In the genomic region with DNA sequence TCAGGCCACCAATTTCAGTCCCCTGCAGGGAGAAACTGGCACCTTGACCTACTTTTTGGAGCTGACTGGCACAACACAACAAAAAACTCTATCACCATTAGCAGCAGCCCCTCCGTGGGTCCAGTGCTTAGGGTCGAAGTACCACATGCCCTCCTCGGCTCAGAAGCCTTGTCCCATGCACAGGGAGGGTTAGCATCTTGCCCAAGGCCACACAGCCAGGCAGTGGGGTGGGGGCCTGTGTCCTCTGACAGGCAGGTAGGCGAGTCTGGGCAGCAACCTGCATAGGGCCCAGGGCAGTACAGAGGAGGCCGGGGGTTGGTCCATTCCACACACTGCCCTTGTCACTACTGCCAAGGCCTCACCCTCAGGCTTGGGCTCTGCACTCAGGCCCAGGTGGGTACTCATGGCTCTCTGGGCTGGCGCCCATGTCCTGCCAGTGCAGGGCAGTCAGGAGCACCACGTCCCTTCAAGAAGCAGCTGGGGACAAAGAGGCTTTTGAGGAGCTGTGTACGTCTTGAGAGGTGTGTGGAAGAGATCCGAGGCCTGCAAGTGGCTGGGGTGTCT, we compare ENCODE assay signal across 13 cellular contexts. TPM values are rescaled to one million over a fixed set of nuclear protein-coding genes. Genes with fewer than 3 reads are reported as not detected.
DNase-seq lines count a peak whose midpoint lies in the region; ATAC-seq and TF ChIP-seq lines count a peak whose summit lies in the region.
"Had no signal": no experiment of that assay in that cellular context is flagged by ENCODE, and none has a peak within 500 bp of the region (broad histone marks: within the 10 kb centered on the region; RNA-seq: fewer than 3 reads in every experiment).

No MANE protein-coding gene starts in this region.

- H3K4me3 ChIP-seq in heart right ventricle: no peak overlapping the region
- no peak overlapping the region for H3K4me3 ChIP-seq in sigmoid colon
- H3K4me3 ChIP-seq: hepatocyte had no signal

- H3K4me1 Mint-ChIP-seq in activated T-cell treated with anti-CD3 and anti-CD28 coated beads, Interleukin-2, amount 50 U/mL, for 72 hours (ENCODE audit: low read depth): no peaks in the 10 kb centered on the region
- H3K4me1 Mint-ChIP-seq in WTC11: peaks cover 15% of the 10 kb centered on the region

- DNase-seq in activated T-cell treated with anti-CD3 and anti-CD28 coated beads, Interleukin-2, amount 50 U/mL, for 72 hours: no peak
- no peak for DNase-seq in activated T-cell treated with anti-CD3 and anti-CD28 coated beads, Interleukin-2, amount 50 U/mL, for 1 hour
- DNase-seq in WTC11 (ENCODE audit: low spot score): no peak
- DNase-seq in heart right ventricle: no peak
- no peak for DNase-seq in sigmoid colon
- no peak for DNase-seq in erythroblast (lab: John Stamatoyannopoulos, UW)
- DNase-seq in KBM-7: no peak
- DNase-seq: activated CD4-positive, CD25-positive, alpha-beta regulatory T cell; kidney glomerular epithelial cell; NCI-H1436 treated with DMSO at 0.1 percent for 48 hours; small intestine had no signal

- ATAC-seq in activated T-cell treated with anti-CD3 and anti-CD28 coated beads, Interleukin-2, amount 50 U/mL, for 72 hours (replicated peaks in 1 of 2): peak in 1 of 2 donors; percentile 10
- ATAC-seq in WTC11 (no peak), heart right ventricle (peak in 6 of 8 donors; percentile 6 to 29 (median 13)), GM21367 (IDR thresholded peaks at IDR 0.05; ENCODE audit: unreplicated experiment) (no peak)

- TF ChIP-seq CTCF in WTC11 (IDR thresholded peaks at IDR 0.05) (no peak), heart right ventricle (IDR thresholded peaks at IDR 0.05) (no peak), sigmoid colon (IDR thresholded peaks at IDR 0.05) (no peak)

- H3K36me3 ChIP-seq in heart right ventricle (peaks cover 0 to 93% (median 15%) of the 10 kb centered on the region in 9 donors), sigmoid colon (peaks cover 9 to 53% (median 15%) of the 10 kb centered on the region in 4 donors)

- H3K9me3 ChIP-seq in heart right ventricle (no peaks in the 10 kb centered on the region), sigmoid colon (no peaks in the 10 kb centered on the region)

- WGBS in heart right ventricle, 2 donors: 83 to 85% methylated on average over 9 of the region's 9 CpGs
- 79 to 93% methylated on average over 9 of the region's 9 CpGs for WGBS in sigmoid colon, 2 donors

- no peak for TF ChIP-seq EP300 in sigmoid colon (IDR thresholded peaks at IDR 0.05)

- TF ChIP-seq POLR2A in sigmoid colon (IDR thresholded peaks at IDR 0.05): no peak
- no peak for TF ChIP-seq POLR2A in erythroblast (IDR thresholded peaks at IDR 0.05; ENCODE audit: low read length)

- in situ Hi-C loops in KBM-7 (cut with MboI; ENCODE audit: low pct_unique_long_range_greater_than_20kb, low sequenced_read_pairs): no loop called here

- peak overlapping the region; percentile 40 for H3K27ac Mint-ChIP-seq in activated T-cell treated with anti-CD3 and anti-CD28 coated beads, Interleukin-2, amount 50 U/mL, for 72 hours
- H3K27ac Mint-ChIP-seq in WTC11: 0 out of 2 replicates have a peak overlapping the region, but pooled peaks have one; percentile 11

- H3K36me3 Mint-ChIP-seq in activated T-cell treated with anti-CD3 and anti-CD28 coated beads, Interleukin-2, amount 50 U/mL, for 72 hours (ENCODE audit: insufficient read depth in 2 of 2): no peaks in the 10 kb centered on the region
- peaks cover 10% of the 10 kb centered on the region for H3K36me3 Mint-ChIP-seq in WTC11

- H3K4me3 Mint-ChIP-seq in activated T-cell treated with anti-CD3 and anti-CD28 coated beads, Interleukin-2, amount 50 U/mL, for 72 hours: no peak overlapping the region
- H3K4me3 Mint-ChIP-seq in WTC11: no peak overlapping the region

- CTCF ChIA-PET in WTC11 (lab: Charles Lee): interaction anchor here (1.0 kb wide), 1 partner anchor 14 kb away, joined by 4 read pairs; no protein-coding TSS in a partner anchor

- POLR2A ChIA-PET in WTC11 (lab: Charles Lee): interaction anchor here (0.5 kb wide), 1 partner anchor 47 kb away, joined by 3 read pairs; no protein-coding TSS in a partner anchor

- H3K27me3 ChIP-seq in heart right ventricle (no peaks in the 10 kb centered on the region), sigmoid colon (no peaks in the 10 kb centered on the region)
- H3K27me3 ChIP-seq: hepatocyte had no signal

- intact Hi-C loops in heart right ventricle (cut with DNase I): no loop called here
- intact Hi-C loops in sigmoid colon (cut with DNase I): no loop called here

- no peaks in the 10 kb centered on the region for H3K9me3 Mint-ChIP-seq in activated T-cell treated with anti-CD3 and anti-CD28 coated beads, Interleukin-2, amount 50 U/mL, for 72 hours
- no peaks in the 10 kb centered on the region for H3K9me3 Mint-ChIP-seq in WTC11

- H3K27ac ChIP-seq in heart right ventricle: peak overlapping the region in 3 of 10 donors; percentile 1 to 43 (median 35)
- H3K27ac ChIP-seq in sigmoid colon: peak overlapping the region in 3 of 4 donors; percentile 16 to 65 (median 48)
- H3K27ac ChIP-seq: hepatocyte had no signal

- H3K4me1 ChIP-seq in heart right ventricle (peaks cover 0 to 27% (median 10%) of the 10 kb centered on the region in 9 donors), sigmoid colon (peaks cover 0 to 13% (median 5%) of the 10 kb centered on the region in 4 donors)

- no peaks in the 10 kb centered on the region for H3K27me3 Mint-ChIP-seq in activated T-cell treated with anti-CD3 and anti-CD28 coated beads, Interleukin-2, amount 50 U/mL, for 72 hours (ENCODE audit: low read depth)
- H3K27me3 Mint-ChIP-seq in WTC11 (ENCODE audit: low read depth): no peaks in the 10 kb centered on the region

TF ChIP-seq in WTC11, 78 proteins besides CTCF, POLR2A, EP300 and RAD21:
- TF ChIP-seq, protein P1, sequence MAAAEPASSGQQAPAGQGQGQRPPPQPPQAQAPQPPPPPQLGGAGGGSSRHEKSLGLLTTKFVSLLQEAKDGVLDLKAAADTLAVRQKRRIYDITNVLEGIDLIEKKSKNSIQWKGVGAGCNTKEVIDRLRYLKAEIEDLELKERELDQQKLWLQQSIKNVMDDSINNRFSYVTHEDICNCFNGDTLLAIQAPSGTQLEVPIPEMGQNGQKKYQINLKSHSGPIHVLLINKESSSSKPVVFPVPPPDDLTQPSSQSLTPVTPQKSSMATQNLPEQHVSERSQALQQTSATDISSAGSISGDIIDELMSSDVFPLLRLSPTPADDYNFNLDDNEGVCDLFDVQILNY (CRISPR knock-in tag; IDR thresholded peaks at IDR 0.05): no peak
- TF ChIP-seq, protein P2, sequence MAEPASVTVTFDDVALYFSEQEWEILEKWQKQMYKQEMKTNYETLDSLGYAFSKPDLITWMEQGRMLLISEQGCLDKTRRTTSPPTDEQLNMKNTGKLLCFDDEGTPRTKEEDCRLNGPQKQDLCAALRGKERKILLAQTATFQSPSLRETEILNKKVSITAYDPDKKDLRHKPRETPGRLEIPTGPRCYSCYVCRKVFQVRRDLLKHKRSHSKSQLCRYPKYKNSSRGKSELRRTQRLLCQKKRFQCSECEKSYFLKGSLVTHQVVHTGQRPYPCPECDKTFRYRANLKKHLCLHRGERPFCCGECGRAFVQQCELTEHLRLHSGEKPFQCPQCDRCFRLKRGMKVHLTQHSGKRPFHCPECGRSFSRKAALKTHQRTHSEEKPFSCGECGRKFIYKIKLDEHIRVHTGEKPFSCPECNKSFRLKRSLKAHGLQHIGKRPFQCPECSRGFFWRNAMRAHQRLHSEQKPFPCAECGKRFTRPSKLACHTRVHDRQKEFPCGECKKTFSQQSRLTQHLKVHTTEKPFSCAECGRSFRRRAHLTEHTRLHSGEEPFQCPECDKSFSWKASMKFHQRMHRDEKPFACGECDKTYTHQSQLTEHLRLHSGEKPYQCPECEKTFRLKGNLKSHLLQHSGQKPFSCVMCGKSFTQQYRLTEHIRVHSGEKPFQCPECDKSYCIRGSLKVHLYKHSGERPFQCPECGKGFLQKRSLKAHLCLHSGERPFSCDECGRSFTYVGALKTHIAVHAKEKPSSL (CRISPR knock-in tag; conservative IDR thresholded peaks at IDR 0.05): no peak
- TF ChIP-seq GTF2I (CRISPR knock-in tag; conservative IDR thresholded peaks at IDR 0.05): no peak
- no peak for TF ChIP-seq ZBTB21 (CRISPR knock-in tag; IDR thresholded peaks at IDR 0.05; ENCODE audit: borderline replicate concordance)
- TF ChIP-seq RELA (CRISPR knock-in tag; IDR thresholded peaks at IDR 0.05; ENCODE audit: borderline replicate concordance): no peak
- no peak for TF ChIP-seq ZNF671 (CRISPR knock-in tag; IDR thresholded peaks at IDR 0.05)
- no peak for TF ChIP-seq NFE2L1 (CRISPR knock-in tag; IDR thresholded peaks at IDR 0.05)

RNA-seq across cellular contexts. Expression of a gene that starts 53.6 kb away (rescaled TPM):
- 10 to 100 TPM; 43.7 to 48.3 TPM for total RNA-seq in activated T-cell treated with anti-CD3 and anti-CD28 coated beads, Interleukin-2, amount 50 U/mL, for 72 hours
- total RNA-seq in WTC11 (2021) (44.5 to 48.5 TPM (median 46.3 TPM) in 3 replicates), heart right ventricle (100 to 1,000 TPM; 203 to 462 (median 276) TPM), sigmoid colon (100 to 1,000 TPM; 147 to 317 (median 226) TPM)
- polyA plus RNA-seq in heart right ventricle (100 to 1,000 TPM in 1 of 2 donors, 10 to 100 TPM in 1; 83.1 to 250 TPM), sigmoid colon (100 to 1,000 TPM in 2 of 3 donors, 10 to 100 TPM in 1; 45.6 to 198 (median 163) TPM)

Comparison
In these comparisons a context has a peak if more than half of its experiments do, and no peak if none do; other contexts are left out.
1. ATAC-seq: peak in heart right ventricle (6 of 8); none in WTC11 (single experiment) and GM21367 (single experiment).